ENCODE assay signal across 12 cellular contexts in genomic region chr16:89664238-89664637, GRCh38. TPM values are rescaled to one million over a fixed set of nuclear protein-coding genes. Genes with fewer than 3 reads are reported as not detected.
"Had no signal": no experiment of that assay in that cellular context is flagged by ENCODE, and none has a peak within 500 bp of the region (broad histone marks: within the 10 kb centered on the region; RNA-seq: fewer than 3 reads in every experiment).

No MANE protein-coding gene starts in this region.

RNA-seq across cellular contexts. Expression of gene DPEP1, which starts 50.8 kb away (rescaled TPM):
- total RNA-seq: activated B cell treated with CpG ODN at 0.5 μM for 24 hours; activated CD4-positive, alpha-beta memory T cell treated with anti-CD3 and anti-CD28 coated beads for 36 hours; activated CD4-positive, alpha-beta T cell treated with anti-CD3 and anti-CD28 coated beads, Interleukin-2, amount 10 ng/mL, durations not matched to agents 24 days and 14 days; activated CD8-positive, alpha-beta memory T cell treated with anti-CD3 and anti-CD28 coated beads for 36 hours; activated CD8-positive, alpha-beta T cell treated with anti-CD3 and anti-CD28 coated beads for 36 hours; activated naive CD4-positive, alpha-beta T cell treated with anti-CD3 and anti-CD28 coated beads for 36 hours; activated naive CD4-positive, alpha-beta T cell treated with anti-CD3 and anti-CD28 coated beads, Interleukin-2, amount 50 U/mL, for 72 hours; activated T-cell treated with anti-CD3 and anti-CD28 coated beads, Interleukin-2, amount 50 U/mL, for 4 hours; activated T-cell treated with anti-CD3 and anti-CD28 coated beads, Interleukin-2, amount 50 U/mL, for 72 hours; activated T-helper 1 cell treated with anti-CD3 and anti-CD28 coated beads, Interleukin-12 subunit alpha, Interleukin-12 subunit beta, Interleukin-2, Interleukin-4 antibody, amounts not matched to agents 30 ng/mL and 10 ng/mL and 1 ng/mL, durations not matched to agents 14 hours and 24 hours and 36 hours; activated T-helper 17 cell treated with anti-CD3 and anti-CD28 coated beads, Interleukin-2, amount 50 U/mL, for 72 hours; aorta had no signal
